Comparison of ENCODE assay signal across 9 cellular contexts in genomic region chr1:99786751-99787501, GRCh38. TPM values are rescaled to one million over a fixed set of nuclear protein-coding genes. Genes with fewer than 3 reads are reported as not detected.
A peak's percentile ranks its signal among the peaks of the same experiment; 100 is the strongest.
DNase-seq lines count a peak whose midpoint lies in the region; ATAC-seq and TF ChIP-seq lines count a peak whose summit lies in the region.
"Had no signal": no experiment of that assay in that cellular context is flagged by ENCODE, and none has a peak within 500 bp of the region (broad histone marks: within the 10 kb centered on the region; RNA-seq: fewer than 3 reads in every experiment).

No MANE protein-coding gene starts in this region.

- H2AFZ ChIP-seq in PC-9: no peak overlapping the region

- H3K27me3 ChIP-seq in PC-9 (ENCODE audit: insufficient read depth, low read depth): no peaks in the 10 kb centered on the region
- no peaks in the 10 kb centered on the region for H3K27me3 ChIP-seq in left lung

- no peaks in the 10 kb centered on the region for H4K20me1 ChIP-seq in PC-9 (ENCODE audit: insufficient read depth)

- TF ChIP-seq CTCF in PC-9 (conservative IDR thresholded peaks at IDR 0.05) (no peak), left lung (IDR thresholded peaks at IDR 0.05) (no peak)

- CTCF ChIA-PET in PC-9 (lab: Charles Lee): no interaction called here

- no peak overlapping the region for H3K27ac ChIP-seq in PC-9
- H3K27ac ChIP-seq in left lung: no peak overlapping the region

- BruUV-seq in PC-9 (replicated peaks; lab: Mats Ljungman, UMichigan): no TSS peak

- DNase-seq in PC-9 (peak in 1 of 2 experiments; percentile 24), DMS153 (lab: John Stamatoyannopoulos, UW) (no peak), left lung (no peak), NCI-H2196 treated with DMSO at 0.1 percent for 48 hours (lab: John Stamatoyannopoulos, UW; ENCODE audit: unreplicated experiment) (no peak)
- DNase-seq in stimulated activated CD4-positive, alpha-beta T cell treated with anti-CD3 and anti-CD28 coated beads, Interleukin-2, amount 100 ng/mL, for 48 hours: no peak
- DNase-seq: NCI-H524 treated with DMSO at 0.1 percent for 48 hours had no signal

- intact Hi-C loops in PC-9 (cut with micrococcal nuclease; ENCODE audit: unreplicated experiment) (no loop called here), left lung (cut with DNase I) (no loop called here)

- H3K4me2 ChIP-seq in PC-9: 0 out of 2 replicates have a peak overlapping the region, but pooled peaks have one; percentile 23

- ATAC-seq in GM18498 (IDR thresholded peaks at IDR 0.05; ENCODE audit: unreplicated experiment): peak; percentile 76
- peak; percentile 71 for ATAC-seq in GM19463 (IDR thresholded peaks at IDR 0.05; ENCODE audit: unreplicated experiment)
- ATAC-seq in HG03025 (IDR thresholded peaks at IDR 0.05; ENCODE audit: low FRiP score, unreplicated experiment): peak; percentile 74
- no peak for ATAC-seq in left lung

- H3K9me3 ChIP-seq in PC-9 (ENCODE audit: insufficient read depth, low read depth) (no peaks in the 10 kb centered on the region), left lung (no peaks in the 10 kb centered on the region)

- no peaks in the 10 kb centered on the region for H3K9me2 ChIP-seq in PC-9 (ENCODE audit: insufficient read depth)

- POLR2A ChIA-PET in PC-9 (lab: Charles Lee; ENCODE audit: unreplicated experiment): no interaction called here

- H3K36me3 ChIP-seq in PC-9 (ENCODE audit: low read depth) (no peaks in the 10 kb centered on the region), left lung (no peaks in the 10 kb centered on the region)

- no peaks in the 10 kb centered on the region for H3K79me2 ChIP-seq in PC-9 (ENCODE audit: low read depth)

- no peaks in the 10 kb centered on the region for H3F3A ChIP-seq in PC-9 (ENCODE audit: insufficient read depth, low read depth)

- H3K4me1 ChIP-seq in PC-9 (replicated peaks; ENCODE audit: insufficient read depth) (no peaks in the 10 kb centered on the region), left lung (no peaks in the 10 kb centered on the region)

- H3K4me3 ChIP-seq in PC-9 (no peak overlapping the region), left lung (no peak overlapping the region)

RNA-seq across cellular contexts. Expression of gene FRRS1, which starts 20.5 kb away (rescaled TPM):
- total RNA-seq in PC-9 (2021) (4.1 and 7.3 TPM in 2 replicates), left lung (10 to 100 TPM; 12.3 to 15.1 TPM)
